In genomic region chr1:116879478-116880133, GRCh38 we compare ENCODE assay signal across 10 cellular contexts. TPM values are rescaled to one million over a fixed set of nuclear protein-coding genes. Genes with fewer than 3 reads are reported as not detected.
DNase-seq lines count a peak whose midpoint lies in the region; ATAC-seq and TF ChIP-seq lines count a peak whose summit lies in the region.
"Had no signal": no experiment of that assay in that cellular context is flagged by ENCODE, and none has a peak within 500 bp of the region (broad histone marks: within the 10 kb centered on the region; RNA-seq: fewer than 3 reads in every experiment).

No MANE protein-coding gene starts in this region.

- no peaks in the 10 kb centered on the region for H3K27me3 ChIP-seq in upper lobe of right lung

- ATAC-seq in Right ventricle myocardium inferior: no peak
- ATAC-seq in left ventricle myocardium superior: no peak
- no peak for ATAC-seq in upper lobe of right lung
- no peak for ATAC-seq in HG03139 (IDR thresholded peaks at IDR 0.05; ENCODE audit: unreplicated experiment)

- peak overlapping the region; percentile 43 for H3K27ac ChIP-seq in upper lobe of right lung

- DNase-seq in Right ventricle myocardium inferior (ENCODE audit: missing footprints): peak; percentile 54
- DNase-seq in left ventricle myocardium superior: no peak
- peak; percentile 56 for DNase-seq in NCI-H2171 treated with DMSO at 0.1 percent for 48 hours (lab: John Stamatoyannopoulos, UW)
- DNase-seq in globus pallidus (ENCODE audit: low spot score): peak; percentile 11
- DNase-seq in upper lobe of right lung: no peak
- no peak for DNase-seq in NOMO-1 (lab: John Stamatoyannopoulos, UW; ENCODE audit: unreplicated experiment in 2 of 2)
- no peak for DNase-seq in NCI-H187 (lab: John Stamatoyannopoulos, UW)
- DNase-seq: NCI-H1092, PC-3 had no signal

- intact Hi-C loops in Right ventricle myocardium inferior (cut with DNase I) (no loop called here), left ventricle myocardium superior (cut with micrococcal nuclease) (loop anchor here (2.0 kb wide), 1 partner anchor 29 kb away; the partner anchor contains the start of gene PTGFRN), upper lobe of right lung (cut with DNase I) (no loop called here)

- TF ChIP-seq CTCF in upper lobe of right lung (IDR thresholded peaks at IDR 0.05): no peak

- H3K4me3 ChIP-seq in upper lobe of right lung: no peak overlapping the region

- peaks cover 23% of the 10 kb centered on the region for H3K4me1 ChIP-seq in upper lobe of right lung

- no peaks in the 10 kb centered on the region for H3K9me3 ChIP-seq in upper lobe of right lung

- H3K36me3 ChIP-seq in upper lobe of right lung: no peaks in the 10 kb centered on the region

RNA-seq across cellular contexts. Expression of gene PTGFRN, which starts 30.1 kb away (rescaled TPM):
- total RNA-seq in Right ventricle myocardium inferior: 119 TPM
- total RNA-seq in left ventricle myocardium superior: 99.6 TPM
- 31.2 TPM for total RNA-seq in upper lobe of right lung

Comparison
In these comparisons a context has a peak if more than half of its experiments do, and no peak if none do; other contexts are left out.
1. DNase-seq: peak in Right ventricle myocardium inferior (single experiment), NCI-H2171 treated with DMSO at 0.1 percent for 48 hours (single experiment) and globus pallidus (single experiment); none in left ventricle myocardium superior (single experiment), upper lobe of right lung (single experiment), NOMO-1 (0 of 2) and NCI-H187 (0 of 2).